Comparison of ENCODE assay signal across 8 cellular contexts in the genomic region with DNA sequence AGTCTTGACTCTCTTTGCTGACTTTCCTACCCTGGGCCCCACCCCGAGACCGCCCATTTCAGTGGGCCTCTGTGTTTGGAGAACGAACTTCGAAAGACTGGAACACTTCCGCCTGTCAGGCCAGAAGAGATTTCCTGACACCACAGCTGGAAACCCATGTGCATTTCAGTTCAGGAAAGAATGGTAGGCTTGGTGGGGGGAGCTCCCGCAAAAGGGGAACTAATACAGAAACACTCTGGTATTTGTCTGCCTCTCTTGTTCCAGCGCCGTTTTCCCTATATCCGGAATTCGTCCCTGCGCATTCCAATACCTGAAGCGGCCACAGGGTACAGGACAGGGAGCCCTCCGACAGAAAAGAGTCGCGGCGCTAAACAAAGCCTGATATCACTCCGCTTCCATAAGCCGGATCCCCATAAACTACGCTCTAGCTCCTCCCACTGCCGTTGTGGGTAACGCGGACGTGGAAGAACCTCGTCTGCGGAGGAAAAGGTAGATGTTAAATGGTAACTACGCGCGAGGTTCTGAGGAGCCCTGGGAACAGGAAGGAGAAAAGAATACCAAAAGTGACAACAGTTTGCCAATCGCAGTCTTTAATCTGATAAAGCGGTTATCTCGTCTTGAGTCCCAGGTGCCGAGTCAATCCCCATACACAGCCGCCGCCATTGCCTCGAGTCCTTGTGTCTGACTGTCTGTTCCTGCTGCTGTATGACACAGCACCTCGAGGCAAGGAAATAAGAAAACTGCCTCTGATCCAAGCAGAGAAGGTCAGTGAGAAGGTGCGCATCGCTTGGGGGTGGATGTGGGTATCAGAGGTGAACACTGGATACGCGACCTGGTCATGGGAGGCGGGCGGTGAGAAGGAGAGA. TPM values are rescaled to one million over a fixed set of nuclear protein-coding genes. Genes with fewer than 3 reads are reported as not detected.
DNase-seq lines count a peak whose midpoint lies in the region; ATAC-seq and TF ChIP-seq lines count a peak whose summit lies in the region.

Gene ARMCX5, plus strand, starts transcription at position 432 of the 866 bp plus-strand sequence. CDS start 2,627 bp downstream, outside the sequence.

- no peak within 1 kb of the TSS for H3K27ac ChIP-seq in HUES6 (ENCODE audit: low read depth, low read length)
- peak within 1 kb of the TSS; percentile 35; the same call in 1 of the 2 replicates for H3K27ac ChIP-seq in OCI-LY3 (ENCODE audit: low read length)
- peak within 1 kb of the TSS; percentile 71 to 83 (median 76) for H3K27ac ChIP-seq in esophagus muscularis mucosa (replicated peaks in 1 of 4)

- H3K36me3 ChIP-seq in HUES6 (ENCODE audit: control insufficient read depth, insufficient read depth, low read length) (peaks cover 19% of the 10 kb centered on the region), OCI-LY3 (replicated peaks; ENCODE audit: low read depth, low read length) (peaks cover 12% of the 10 kb centered on the region), esophagus muscularis mucosa (peaks cover 0 to 6% (median 3%) of the 10 kb centered on the region in 4 donors), mucosa of stomach (ENCODE audit: control insufficient read depth, insufficient read depth, low read length) (no peaks in the 10 kb centered on the region)

- no peaks in the 10 kb centered on the region for H4K20me1 ChIP-seq in OCI-LY3 (ENCODE audit: insufficient read depth, low read length)

- H3K4me1 ChIP-seq in HUES6 (ENCODE audit: control insufficient read depth, insufficient read depth, low read length) (no peaks in the 10 kb centered on the region; the same call in 1 of the 2 replicates), OCI-LY3 (ENCODE audit: low read length) (peaks cover 9% of the 10 kb centered on the region), esophagus muscularis mucosa (peaks cover 0 to 5% (median 5%) of the 10 kb centered on the region in 4 donors), mucosa of stomach (ENCODE audit: control insufficient read depth, insufficient read depth, low read length) (no peaks in the 10 kb centered on the region)

- intact Hi-C loops in esophagus muscularis mucosa (cut with DNase I), result no loop called here

- TF ChIP-seq EP300 in esophagus muscularis mucosa (IDR thresholded peaks at IDR 0.05), result no peak

- peak within 1 kb of the TSS; percentile 85 for H3K9ac ChIP-seq in HUES6 (ENCODE audit: low read length)
- peak within 1 kb of the TSS; percentile 78 for H3K9ac ChIP-seq in OCI-LY3 (ENCODE audit: low read length)
- H3K9ac ChIP-seq in mucosa of stomach (ENCODE audit: low read length), result peak within 1 kb of the TSS; percentile 86

- H3K27me3 ChIP-seq in HUES6 (ENCODE audit: control insufficient read depth, insufficient read depth, low read length) (no peaks in the 10 kb centered on the region; the same call in 1 of the 2 replicates), OCI-LY3 (ENCODE audit: low read depth, low read length) (no peaks in the 10 kb centered on the region), esophagus muscularis mucosa (no peaks in the 10 kb centered on the region), mucosa of stomach (ENCODE audit: control insufficient read depth, insufficient read depth, low read length) (no peaks in the 10 kb centered on the region)

- H3K9me3 ChIP-seq in HUES6 (ENCODE audit: control insufficient read depth, insufficient read depth, low read depth, low read length) (no peaks in the 10 kb centered on the region; the same call in 1 of the 2 replicates), OCI-LY3 (ENCODE audit: insufficient read depth, low read length) (no peaks in the 10 kb centered on the region), esophagus muscularis mucosa (no peaks in the 10 kb centered on the region), mucosa of stomach (ENCODE audit: control insufficient read depth, low read length) (no peaks in the 10 kb centered on the region)

- TF ChIP-seq POLR2A in esophagus muscularis mucosa (IDR thresholded peaks at IDR 0.05; ENCODE audit: low read depth), result peak; percentile 20

- ATAC-seq in GM21447 (IDR thresholded peaks at IDR 0.05; ENCODE audit: unreplicated experiment), result peak; percentile 91

- DNase-seq in Caki2 (ENCODE audit: low read depth) (peak; percentile 83), activated T-cell treated with anti-CD3 and anti-CD28 coated beads for 48 hours (ENCODE audit: low read depth) (peak; percentile 46), esophagus muscularis mucosa (ENCODE audit: extremely low spot score) (no peak)
- peak; percentile 31 to 41 for DNase-seq in stimulated activated CD8-positive, alpha-beta memory T cell treated with anti-CD3 and anti-CD28 coated beads, Interleukin-7, amount 100 ng/mL, for 1 hour (ENCODE audit: low read depth in 2 of 2)

- TF ChIP-seq CTCF in OCI-LY3 (IDR thresholded peaks at IDR 0.05; ENCODE audit: low read depth, low read length), result no peak
- TF ChIP-seq CTCF in esophagus muscularis mucosa (IDR thresholded peaks at IDR 0.05), result peak in 1 of 3 experiments; percentile 18

- 43% methylated on average over 42 of the region's 42 CpGs for WGBS in esophagus muscularis mucosa

- H3K4me2 ChIP-seq in OCI-LY3 (ENCODE audit: low read length), result peak within 1 kb of the TSS; percentile 88

- H2AFZ ChIP-seq in OCI-LY3 (ENCODE audit: low read depth, low read length), result peak within 1 kb of the TSS; percentile 100

- H3K79me2 ChIP-seq in OCI-LY3 (ENCODE audit: low read length), result peaks cover 11% of the 10 kb centered on the region

- in situ Hi-C loops in Caki2 (cut with HindIII; ENCODE audit: low pct_unique_long_range_greater_than_20kb, low sequenced_read_pairs), result no loop called here

- H3K4me3 ChIP-seq in HUES6 (ENCODE audit: low read depth, low read length), result peak within 1 kb of the TSS; percentile 88
- H3K4me3 ChIP-seq in OCI-LY3 (ENCODE audit: low read length), result peak within 1 kb of the TSS; percentile 95
- H3K4me3 ChIP-seq in esophagus muscularis mucosa, result peak within 1 kb of the TSS; percentile 60 to 68 (median 63)
- H3K4me3 ChIP-seq in mucosa of stomach (ENCODE audit: low read length), result peak within 1 kb of the TSS; percentile 77

RNA-seq across cellular contexts. Expression of gene ARMCX5, which starts in this region (rescaled TPM):
- total RNA-seq in Caki2 (2014; rRNA removed; shearing (Covaris generic); ENCODE audit: low replicate concordance), result 22.1 and 33.6 TPM in 2 replicates
- 10 to 100 TPM in 2 of 4 donors, 1 to 10 TPM in 2; 9.9 to 11.1 (median 10.2) TPM for total RNA-seq in esophagus muscularis mucosa
